In the genomic region with DNA sequence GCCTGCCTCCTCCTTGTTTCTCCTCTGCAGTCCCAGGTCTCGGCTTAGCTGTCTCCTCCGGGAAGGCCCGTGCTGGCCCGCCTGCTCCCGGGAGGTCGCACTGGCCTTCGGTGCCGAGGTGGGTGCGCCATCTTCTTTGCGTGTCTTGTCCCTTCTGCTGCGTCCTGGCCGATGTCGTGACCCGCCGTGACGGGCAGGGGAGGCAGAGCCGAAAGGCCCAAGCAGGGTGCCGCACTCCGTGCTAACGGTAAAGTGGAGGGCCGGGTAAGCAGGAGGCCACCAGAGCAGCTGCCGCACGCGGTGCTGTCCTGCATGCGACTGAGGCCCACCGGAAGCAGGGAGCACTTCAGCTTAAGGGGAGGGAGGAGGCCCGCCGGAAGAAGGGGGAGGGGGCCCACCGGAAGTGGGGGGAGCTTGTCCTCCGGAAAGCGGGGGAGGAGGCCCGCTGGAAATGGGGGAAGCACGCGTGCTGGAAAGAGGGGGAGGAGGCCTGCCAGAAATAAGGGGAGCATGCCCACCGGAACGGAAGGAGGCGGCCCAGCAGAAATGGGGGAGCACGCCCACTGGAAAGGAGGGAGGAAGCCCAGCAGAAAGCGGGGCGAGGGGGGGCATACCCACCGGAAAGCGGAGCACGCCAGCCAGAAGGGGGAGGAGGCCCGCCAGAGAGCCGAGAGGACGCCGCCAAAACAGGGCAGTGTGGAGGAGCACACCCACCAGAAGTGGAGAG, we compare ENCODE assay signal across 1 cellular context.
TF ChIP-seq lines count a peak whose summit lies in the region.

No MANE protein-coding gene starts in this region.

TF ChIP-seq in GM23338, 12 proteins besides CTCF, POLR2A, EP300 and RAD21 (continued from another document):
- TF ChIP-seq EZH2 (IDR thresholded peaks at IDR 0.05; ENCODE audit: low read depth, unreplicated experiment) (no peak), NANOG (IDR thresholded peaks at IDR 0.05; ENCODE audit: borderline replicate concordance) (no peak), POLR2AphosphoS5 (IDR thresholded peaks at IDR 0.05; ENCODE audit: low read depth) (no peak), CREB1 (CRISPR knock-in tag; IDR thresholded peaks at IDR 0.05; ENCODE audit: low read depth) (no peak), EZH2phosphoT487 (IDR thresholded peaks at IDR 0.05; ENCODE audit: unreplicated experiment) (no peak), ZNF331 (CRISPR knock-in tag; IDR thresholded peaks at IDR 0.05; ENCODE audit: low read depth) (no peak), JUNB (IDR thresholded peaks at IDR 0.05; ENCODE audit: unreplicated experiment) (no peak)
- TF ChIP-seq, protein P1, sequence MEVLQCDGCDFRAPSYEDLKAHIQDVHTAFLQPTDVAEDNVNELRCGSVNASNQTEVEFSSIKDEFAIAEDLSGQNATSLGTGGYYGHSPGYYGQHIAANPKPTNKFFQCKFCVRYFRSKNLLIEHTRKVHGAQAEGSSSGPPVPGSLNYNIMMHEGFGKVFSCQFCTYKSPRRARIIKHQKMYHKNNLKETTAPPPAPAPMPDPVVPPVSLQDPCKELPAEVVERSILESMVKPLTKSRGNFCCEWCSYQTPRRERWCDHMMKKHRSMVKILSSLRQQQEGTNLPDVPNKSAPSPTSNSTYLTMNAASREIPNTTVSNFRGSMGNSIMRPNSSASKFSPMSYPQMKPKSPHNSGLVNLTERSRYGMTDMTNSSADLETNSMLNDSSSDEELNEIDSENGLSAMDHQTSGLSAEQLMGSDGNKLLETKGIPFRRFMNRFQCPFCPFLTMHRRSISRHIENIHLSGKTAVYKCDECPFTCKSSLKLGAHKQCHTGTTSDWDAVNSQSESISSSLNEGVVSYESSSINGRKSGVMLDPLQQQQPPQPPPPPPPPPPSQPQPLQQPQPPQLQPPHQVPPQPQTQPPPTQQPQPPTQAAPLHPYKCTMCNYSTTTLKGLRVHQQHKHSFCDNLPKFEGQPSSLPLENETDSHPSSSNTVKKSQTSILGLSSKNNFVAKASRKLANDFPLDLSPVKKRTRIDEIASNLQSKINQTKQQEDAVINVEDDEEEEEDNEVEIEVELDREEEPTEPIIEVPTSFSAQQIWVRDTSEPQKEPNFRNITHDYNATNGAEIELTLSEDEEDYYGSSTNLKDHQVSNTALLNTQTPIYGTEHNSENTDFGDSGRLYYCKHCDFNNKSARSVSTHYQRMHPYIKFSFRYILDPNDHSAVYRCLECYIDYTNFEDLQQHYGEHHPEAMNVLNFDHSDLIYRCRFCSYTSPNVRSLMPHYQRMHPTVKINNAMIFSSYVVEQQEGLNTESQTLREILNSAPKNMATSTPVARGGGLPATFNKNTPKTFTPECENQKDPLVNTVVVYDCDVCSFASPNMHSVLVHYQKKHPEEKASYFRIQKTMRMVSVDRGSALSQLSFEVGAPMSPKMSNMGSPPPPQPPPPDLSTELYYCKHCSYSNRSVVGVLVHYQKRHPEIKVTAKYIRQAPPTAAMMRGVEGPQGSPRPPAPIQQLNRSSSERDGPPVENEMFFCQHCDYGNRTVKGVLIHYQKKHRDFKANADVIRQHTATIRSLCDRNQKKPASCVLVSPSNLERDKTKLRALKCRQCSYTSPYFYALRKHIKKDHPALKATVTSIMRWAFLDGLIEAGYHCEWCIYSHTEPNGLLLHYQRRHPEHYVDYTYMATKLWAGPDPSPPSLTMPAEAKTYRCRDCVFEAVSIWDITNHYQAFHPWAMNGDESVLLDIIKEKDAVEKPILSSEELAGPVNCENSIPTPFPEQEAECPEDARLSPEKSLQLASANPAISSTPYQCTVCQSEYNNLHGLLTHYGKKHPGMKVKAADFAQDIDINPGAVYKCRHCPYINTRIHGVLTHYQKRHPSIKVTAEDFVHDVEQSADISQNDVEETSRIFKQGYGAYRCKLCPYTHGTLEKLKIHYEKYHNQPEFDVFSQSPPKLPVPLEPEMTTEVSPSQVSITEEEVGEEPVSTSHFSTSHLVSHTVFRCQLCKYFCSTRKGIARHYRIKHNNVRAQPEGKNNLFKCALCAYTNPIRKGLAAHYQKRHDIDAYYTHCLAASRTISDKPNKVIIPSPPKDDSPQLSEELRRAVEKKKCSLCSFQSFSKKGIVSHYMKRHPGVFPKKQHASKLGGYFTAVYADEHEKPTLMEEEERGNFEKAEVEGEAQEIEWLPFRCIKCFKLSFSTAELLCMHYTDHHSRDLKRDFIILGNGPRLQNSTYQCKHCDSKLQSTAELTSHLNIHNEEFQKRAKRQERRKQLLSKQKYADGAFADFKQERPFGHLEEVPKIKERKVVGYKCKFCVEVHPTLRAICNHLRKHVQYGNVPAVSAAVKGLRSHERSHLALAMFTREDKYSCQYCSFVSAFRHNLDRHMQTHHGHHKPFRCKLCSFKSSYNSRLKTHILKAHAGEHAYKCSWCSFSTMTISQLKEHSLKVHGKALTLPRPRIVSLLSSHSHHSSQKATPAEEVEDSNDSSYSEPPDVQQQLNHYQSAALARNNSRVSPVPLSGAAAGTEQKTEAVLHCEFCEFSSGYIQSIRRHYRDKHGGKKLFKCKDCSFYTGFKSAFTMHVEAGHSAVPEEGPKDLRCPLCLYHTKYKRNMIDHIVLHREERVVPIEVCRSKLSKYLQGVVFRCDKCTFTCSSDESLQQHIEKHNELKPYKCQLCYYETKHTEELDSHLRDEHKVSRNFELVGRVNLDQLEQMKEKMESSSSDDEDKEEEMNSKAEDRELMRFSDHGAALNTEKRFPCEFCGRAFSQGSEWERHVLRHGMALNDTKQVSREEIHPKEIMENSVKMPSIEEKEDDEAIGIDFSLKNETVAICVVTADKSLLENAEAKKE (CRISPR knock-in tag; IDR thresholded peaks at IDR 0.05): no peak
- TF ChIP-seq, protein P2, sequence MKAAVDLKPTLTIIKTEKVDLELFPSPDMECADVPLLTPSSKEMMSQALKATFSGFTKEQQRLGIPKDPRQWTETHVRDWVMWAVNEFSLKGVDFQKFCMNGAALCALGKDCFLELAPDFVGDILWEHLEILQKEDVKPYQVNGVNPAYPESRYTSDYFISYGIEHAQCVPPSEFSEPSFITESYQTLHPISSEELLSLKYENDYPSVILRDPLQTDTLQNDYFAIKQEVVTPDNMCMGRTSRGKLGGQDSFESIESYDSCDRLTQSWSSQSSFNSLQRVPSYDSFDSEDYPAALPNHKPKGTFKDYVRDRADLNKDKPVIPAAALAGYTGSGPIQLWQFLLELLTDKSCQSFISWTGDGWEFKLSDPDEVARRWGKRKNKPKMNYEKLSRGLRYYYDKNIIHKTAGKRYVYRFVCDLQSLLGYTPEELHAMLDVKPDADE (IDR thresholded peaks at IDR 0.05): no peak
